19 cellular contexts compared by ENCODE assay signal in the genomic region with DNA sequence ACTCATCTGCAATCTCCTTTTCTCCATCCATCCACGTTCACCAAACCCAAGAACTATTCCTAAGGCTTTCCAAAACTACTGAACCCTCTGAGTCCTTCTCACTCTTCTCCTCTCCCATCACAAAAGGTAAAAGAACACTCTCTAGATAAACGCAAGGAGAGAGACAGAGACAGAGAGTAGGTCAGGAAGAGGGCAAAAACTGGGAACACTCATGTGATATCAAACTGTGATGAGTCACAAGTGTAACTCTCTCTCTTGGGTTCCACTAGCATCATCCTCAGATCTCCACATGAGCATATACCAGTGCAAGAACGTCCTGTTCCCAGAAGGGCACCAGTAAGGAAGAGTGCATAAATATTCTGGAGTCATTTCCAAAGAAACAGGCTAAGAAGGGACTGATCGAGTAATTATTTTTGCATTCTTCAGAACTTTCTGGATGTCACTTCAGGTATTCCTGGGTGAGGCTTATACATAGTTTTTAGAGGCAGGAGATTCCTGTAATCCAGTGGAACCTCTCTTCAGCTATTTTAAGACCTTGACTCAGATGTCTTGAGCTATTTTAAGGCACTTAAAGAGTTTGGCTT. TPM values are rescaled to one million over a fixed set of nuclear protein-coding genes. Genes with fewer than 3 reads are reported as not detected.
DNase-seq lines count a peak whose midpoint lies in the region; ATAC-seq and TF ChIP-seq lines count a peak whose summit lies in the region.
"Had no signal": no experiment of that assay in that cellular context is flagged by ENCODE, and none has a peak within 500 bp of the region (broad histone marks: within the 10 kb centered on the region; RNA-seq: fewer than 3 reads in every experiment).

No MANE protein-coding gene starts in this region.

- peak overlapping the region; percentile 55 for H3K4me2 ChIP-seq in skeletal muscle satellite cell (ENCODE audit: low read length)

- no peaks in the 10 kb centered on the region for H3K27me3 ChIP-seq in brain microvascular endothelial cell (replicated peaks)
- no peaks in the 10 kb centered on the region for H3K27me3 ChIP-seq in skeletal muscle satellite cell (ENCODE audit: control insufficient read depth, insufficient read depth, low read length)
- H3K27me3 ChIP-seq: esophagus muscularis mucosa had no signal

- H3K36me3 ChIP-seq in brain microvascular endothelial cell (replicated peaks) (no peaks in the 10 kb centered on the region), skeletal muscle satellite cell (ENCODE audit: insufficient read depth, low read length) (no peaks in the 10 kb centered on the region)
- H3K36me3 ChIP-seq: esophagus muscularis mucosa had no signal

- in situ Hi-C loops in brain microvascular endothelial cell (cut with HindIII; ENCODE audit: low pct_ligation_motif_present, low sequenced_read_pairs), result no loop called here

- peaks cover 64% of the 10 kb centered on the region for H3K4me1 ChIP-seq in skeletal muscle satellite cell (ENCODE audit: control insufficient read depth, insufficient read depth, low read length)
- H3K4me1 ChIP-seq: Caco-2, esophagus muscularis mucosa had no signal

- H3K4me3 ChIP-seq in brain microvascular endothelial cell (ENCODE audit: low read depth, low read length), result no peak overlapping the region
- no peak overlapping the region for H3K4me3 ChIP-seq in foreskin fibroblast (ENCODE audit: low read depth in 1 of 2, low read length in 2 of 2)
- H3K4me3 ChIP-seq in skeletal muscle satellite cell (ENCODE audit: low read length), result peak overlapping the region; percentile 13
- H3K4me3 ChIP-seq: esophagus muscularis mucosa, GM12878, skin epidermis had no signal

- H3K9ac ChIP-seq in skeletal muscle satellite cell (ENCODE audit: low read depth, low read length), result peak overlapping the region; percentile 73

- H3K27ac ChIP-seq in brain microvascular endothelial cell, result peak overlapping the region; percentile 63
- H3K27ac ChIP-seq: esophagus muscularis mucosa, skin epidermis had no signal

- TF ChIP-seq CTCF in brain microvascular endothelial cell (IDR thresholded peaks at IDR 0.05; ENCODE audit: low read depth, low read length, missing control alignments) (no peak), foreskin fibroblast (IDR thresholded peaks at IDR 0.05; ENCODE audit: low read depth, low read length) (no peak)

- DNase-seq in HT1080 (ENCODE audit: low read depth) (peak; percentile 66), brain microvascular endothelial cell (peak; percentile 82), foreskin fibroblast (peak; percentile 67 to 78), NCI-H187 treated with DMSO at 0.1 percent for 48 hours (lab: John Stamatoyannopoulos, UW) (no peak)
- no peak for DNase-seq in stimulated activated naive CD4-positive, alpha-beta T cell (lab: John Stamatoyannopoulos, UW)
- DNase-seq: activated CD4-positive, alpha-beta T cell treated with anti-CD3 and anti-CD28 coated beads, Interleukin-2, amount 10 ng/mL, durations not matched to agents 7 days and 5 days; activated naive CD4-positive, alpha-beta T cell treated with anti-CD3 and anti-CD28 coated beads for 36 hours; Caco-2; GDM1; left colon; NCI-H1092 treated with DMSO at 0.1 percent for 48 hours; NCI-H526 treated with DMSO at 0.1 percent for 48 hours; stimulated activated CD4-positive, alpha-beta T cell treated with anti-CD3 and anti-CD28 coated beads, Interleukin-4, amount 100 ng/mL, for 4 hours; stimulated activated CD8-positive, alpha-beta memory T cell treated with anti-CD3 and anti-CD28 coated beads, Interleukin-4, amount 100 ng/mL, for 48 hours had no signal

- no peaks in the 10 kb centered on the region for H3K9me3 ChIP-seq in skeletal muscle satellite cell (replicated peaks; ENCODE audit: low read length)
- H3K9me3 ChIP-seq: Caco-2, esophagus muscularis mucosa had no signal

- ATAC-seq in HG03342 (IDR thresholded peaks at IDR 0.05; ENCODE audit: unreplicated experiment), result no peak
- ATAC-seq: GM12878, left colon had no signal

RNA-seq across cellular contexts. Expression of gene STXBP5, which starts 47.3 kb away (rescaled TPM):
- 23.3 and 28.0 TPM in 2 replicates for total RNA-seq in HT1080 (2014; rRNA removed; shearing (Covaris generic))
- polyA plus RNA-seq in HT1080 (2015; cell fraction: cytosol; rRNA removed), result 9.7 and 11.1 TPM in 2 replicates
- 11.9 and 12.7 TPM in 2 replicates for polyA plus RNA-seq in HT1080 (2015; cell fraction: nucleus; rRNA removed)
- total RNA-seq in skeletal muscle satellite cell (2012; rRNA removed), result 73.6 and 112 TPM in 2 replicates

Comparison
In these comparisons a context has a peak if more than half of its experiments do, and no peak if none do; other contexts are left out.
1. DNase-seq: peak in HT1080 (single experiment), brain microvascular endothelial cell (single experiment) and foreskin fibroblast (2 of 2); none in stimulated activated naive CD4-positive, alpha-beta T cell (0 of 6) and NCI-H187 treated with DMSO at 0.1 percent for 48 hours (single experiment).